In the genomic region with DNA sequence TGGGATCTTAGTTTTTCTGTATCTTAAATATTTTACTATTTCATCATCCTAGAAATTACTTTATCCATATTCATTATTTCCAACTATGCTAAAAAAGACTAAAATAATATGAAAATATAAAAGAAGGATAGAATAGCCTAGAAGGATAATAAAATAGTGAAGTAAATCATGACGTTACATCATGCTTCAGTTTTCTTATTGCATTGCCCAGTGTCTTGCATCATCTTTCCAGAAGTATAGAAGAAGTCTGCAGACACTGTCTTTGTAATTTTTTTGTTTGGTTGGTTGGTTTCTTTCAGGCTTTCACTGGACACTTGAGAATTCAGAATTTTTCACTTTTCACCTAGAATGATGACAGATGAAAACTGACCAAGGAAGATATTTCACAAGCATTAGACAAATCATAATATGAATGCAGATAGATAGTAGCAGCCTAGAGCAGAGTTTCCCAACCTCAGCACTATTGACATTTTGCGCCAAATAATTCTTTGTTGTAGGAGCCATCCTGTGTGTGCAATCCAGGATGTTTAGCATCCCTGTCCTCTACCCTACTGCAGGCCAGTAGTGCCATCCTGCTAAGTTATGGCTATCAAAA, we compare ENCODE assay signal across 4 cellular contexts. TPM values are rescaled to one million over a fixed set of nuclear protein-coding genes. Genes with fewer than 3 reads are reported as not detected.
"Had no signal": no experiment of that assay in that cellular context is flagged by ENCODE, and none has a peak within 500 bp of the region (broad histone marks: within the 10 kb centered on the region; RNA-seq: fewer than 3 reads in every experiment).

No MANE protein-coding gene starts in this region.

RNA-seq across cellular contexts. Expression of a gene that starts 23.3 kb away (rescaled TPM):
- total RNA-seq: LHCN-M2, M059J, MCF 10A, NCI-H460 had no signal
